ENCODE assay signal across 8 cellular contexts in genomic region chr1:239311331-239311730, GRCh38.
"Had no signal": no experiment of that assay in that cellular context is flagged by ENCODE, and none has a peak within 500 bp of the region (broad histone marks: within the 10 kb centered on the region; RNA-seq: fewer than 3 reads in every experiment).

No MANE protein-coding gene starts in this region.

- H3K4me3 Mint-ChIP-seq: IgD-negative memory B cell had no signal

- ATAC-seq: HepG2, K562 had no signal

- H3K4me1 Mint-ChIP-seq: IgD-negative memory B cell had no signal

- H3K4me3 ChIP-seq: K562 had no signal

- FAIRE-seq: HepG2, HTR-8/SVneo, K562 had no signal

- H3K27ac ChIP-seq: HL-60 had no signal

- H3K27me3 Mint-ChIP-seq: IgD-negative memory B cell had no signal

- DNase-seq: IMR-90, KBM-7, KG1 had no signal

- H3K27ac Mint-ChIP-seq: IgD-negative memory B cell had no signal
